In genomic region chr3:197327701-197328100, GRCh38 we compare ENCODE assay signal across 19 cellular contexts. TPM values are rescaled to one million over a fixed set of nuclear protein-coding genes. Genes with fewer than 3 reads are reported as not detected.
DNase-seq lines count a peak whose midpoint lies in the region; ATAC-seq, FAIRE-seq and TF ChIP-seq lines count a peak whose summit lies in the region.
"Had no signal": no experiment of that assay in that cellular context is flagged by ENCODE, and none has a peak within 500 bp of the region (broad histone marks: within the 10 kb centered on the region; RNA-seq: fewer than 3 reads in every experiment).

No MANE protein-coding gene starts in this region.

- peak; percentile 19 for DNase-seq in activated CD8-positive, alpha-beta memory T cell treated with anti-CD3 and anti-CD28 coated beads for 24 hours
- no peak for DNase-seq in activated CD8-positive, alpha-beta memory T cell treated with anti-CD3 and anti-CD28 coated beads, Interleukin-2, amount 50 U/mL, for 4 hours
- DNase-seq in brain microvascular endothelial cell (peak; percentile 29), left ventricle myocardium superior (no peak), substantia nigra (lab: John Stamatoyannopoulos, UW) (peak in 40 of 49 donors; percentile 5 to 84 (median 40)), pancreas (no peak)
- no peak for DNase-seq in stimulated activated CD4-positive, alpha-beta T cell treated with anti-CD3 and anti-CD28 coated beads, Interleukin-4, amount 100 ng/mL, for 1 hour
- no peak for DNase-seq in stimulated activated CD4-positive, alpha-beta T cell treated with anti-CD3 and anti-CD28 coated beads, Interleukin-12 subunit alpha, Interleukin-12 subunit beta, amount 100 ng/mL, for 4 hours
- DNase-seq: adrenal gland; GDM1; Kasumi-1; natural killer cell; NCI-H1694; NCI-H510A treated with DMSO at 0.1 percent for 48 hours; PC-3; stimulated activated naive B cell treated with anti-CD40 and anti-IgM and Interleukin-4, amounts not matched to agents 10 μg/mL and 1 μg/mL and 100 μg/mL, for 72 hours had no signal

- H3K4me3 ChIP-seq in brain microvascular endothelial cell (ENCODE audit: low read depth, low read length): no peak overlapping the region
- no peak overlapping the region for H3K4me3 ChIP-seq in pancreas
- H3K4me3 ChIP-seq: adrenal gland, GM23338 had no signal

- ATAC-seq in left ventricle myocardium superior (peak; percentile 76), pancreas (no peak)
- ATAC-seq: GM23338; natural killer cell; PC-3; sciatic nerve; stimulated activated naive B cell treated with anti-CD40 and anti-IgM and Interleukin-4, amounts not matched to agents 10 μg/mL and 1 μg/mL and 100 μg/mL, for 72 hours had no signal

- no peaks in the 10 kb centered on the region for H3K4me1 ChIP-seq in pancreas
- H3K4me1 ChIP-seq: adrenal gland had no signal

- no peak for FAIRE-seq in pancreas (lab: Jason Lieb, UNC)

- intact Hi-C loops in left ventricle myocardium superior (cut with micrococcal nuclease): no loop called here
- intact Hi-C loops in pancreas (cut with DNase I): no loop called here

- in situ Hi-C loops in brain microvascular endothelial cell (cut with HindIII; ENCODE audit: low pct_ligation_motif_present, low sequenced_read_pairs): no loop called here

- H3K36me3 ChIP-seq in brain microvascular endothelial cell (replicated peaks) (no peaks in the 10 kb centered on the region), pancreas (no peaks in the 10 kb centered on the region)
- H3K36me3 ChIP-seq: adrenal gland had no signal

- 69 to 72% methylated on average over 3 of the region's 3 CpGs for WGBS in pancreas, 2 donors

- H3K27ac ChIP-seq in brain microvascular endothelial cell (no peak overlapping the region), substantia nigra (ENCODE audit: low read depth, low read length, poor library complexity, severe bottlenecking) (peak overlapping the region; percentile 94), pancreas (no peak overlapping the region)
- H3K27ac ChIP-seq: 22Rv1, adrenal gland had no signal

- H3K9me3 ChIP-seq in pancreas: no peaks in the 10 kb centered on the region
- H3K9me3 ChIP-seq: adrenal gland had no signal

- H3K27me3 ChIP-seq in brain microvascular endothelial cell (replicated peaks) (no peaks in the 10 kb centered on the region), pancreas (no peaks in the 10 kb centered on the region)
- H3K27me3 ChIP-seq: adrenal gland had no signal

- no peak for TF ChIP-seq CTCF in brain microvascular endothelial cell (IDR thresholded peaks at IDR 0.05; ENCODE audit: low read depth, low read length, missing control alignments)
- no peak for TF ChIP-seq CTCF in pancreas (IDR thresholded peaks at IDR 0.05)

RNA-seq across cellular contexts. Expression of gene DLG1, which starts 29.3 kb away (rescaled TPM):
- total RNA-seq in left ventricle myocardium superior (44.6 TPM), pancreas (10 to 100 TPM; 21.3 to 47.9 (median 35.0) TPM)
- 10 to 100 TPM; 15.9 to 20.5 TPM for polyA plus RNA-seq in pancreas

Comparison
In these comparisons a context has a peak if more than half of its experiments do, and no peak if none do; other contexts are left out.
1. DNase-seq: peak in activated CD8-positive, alpha-beta memory T cell treated with anti-CD3 and anti-CD28 coated beads for 24 hours (single experiment), brain microvascular endothelial cell (single experiment) and substantia nigra (40 of 49); none in activated CD8-positive, alpha-beta memory T cell treated with anti-CD3 and anti-CD28 coated beads, Interleukin-2, amount 50 U/mL, for 4 hours (single experiment), left ventricle myocardium superior (single experiment), stimulated activated CD4-positive, alpha-beta T cell treated with anti-CD3 and anti-CD28 coated beads, Interleukin-4, amount 100 ng/mL, for 1 hour (single experiment), stimulated activated CD4-positive, alpha-beta T cell treated with anti-CD3 and anti-CD28 coated beads, Interleukin-12 subunit alpha, Interleukin-12 subunit beta, amount 100 ng/mL, for 4 hours (single experiment) and pancreas (0 of 6).